In the genomic region with DNA sequence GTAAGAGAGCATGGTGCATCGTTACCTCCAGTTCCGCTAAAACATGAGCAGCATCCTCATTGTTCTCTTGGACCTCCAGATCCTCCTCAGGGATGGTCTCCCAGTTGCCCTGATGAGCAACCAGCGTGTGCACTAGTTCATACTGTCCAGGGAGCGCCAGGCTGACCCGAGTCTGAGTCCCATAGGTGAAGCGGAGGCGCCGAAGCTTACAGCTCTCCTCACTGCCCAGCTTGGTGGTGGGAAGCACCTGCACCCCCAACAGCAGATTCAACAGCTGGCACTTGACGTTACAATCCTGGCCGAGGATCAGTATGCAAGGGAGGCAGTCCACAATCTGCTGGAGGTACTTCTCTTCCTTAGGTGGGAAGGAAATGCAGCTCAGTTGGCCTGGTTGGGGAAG, we compare ENCODE assay signal across 16 cellular contexts. TPM values are rescaled to one million over a fixed set of nuclear protein-coding genes. Genes with fewer than 3 reads are reported as not detected.
DNase-seq lines count a peak whose midpoint lies in the region; ATAC-seq and TF ChIP-seq lines count a peak whose summit lies in the region.
"Had no signal": no experiment of that assay in that cellular context is flagged by ENCODE, and none has a peak within 500 bp of the region (broad histone marks: within the 10 kb centered on the region; RNA-seq: fewer than 3 reads in every experiment).

No MANE protein-coding gene starts in this region.

- peaks cover 81% of the 10 kb centered on the region for H3K4me1 Mint-ChIP-seq in stimulated activated naive CD8-positive, alpha-beta T cell treated with anti-CD3 and anti-CD28 coated beads, Interleukin-15, Interleukin-2, amounts not matched to agents 100 ng/mL and 50 ng/mL, for 24 hours (ENCODE audit: low read depth)
- H3K4me1 Mint-ChIP-seq in T-helper 17 cell = peaks cover 44% of the 10 kb centered on the region

- no peaks in the 10 kb centered on the region for H3K27me3 Mint-ChIP-seq in stimulated activated naive CD8-positive, alpha-beta T cell treated with anti-CD3 and anti-CD28 coated beads, Interleukin-15, Interleukin-2, amounts not matched to agents 100 ng/mL and 50 ng/mL, for 24 hours
- H3K27me3 Mint-ChIP-seq in T-helper 17 cell = no peaks in the 10 kb centered on the region
- H3K27me3 Mint-ChIP-seq: CD8-positive, alpha-beta memory T cell had no signal

- no peaks in the 10 kb centered on the region for H3K9me3 ChIP-seq in T-helper 17 cell (ENCODE audit: control insufficient read depth, low read length, poor library complexity, severe bottlenecking)
- H3K9me3 ChIP-seq in iPS-15b (ENCODE audit: control insufficient read depth, insufficient read depth, low read length) = no peaks in the 10 kb centered on the region
- no peaks in the 10 kb centered on the region for H3K9me3 ChIP-seq in ovary
- H3K9me3 ChIP-seq in right atrium auricular region = no peaks in the 10 kb centered on the region
- H3K9me3 ChIP-seq: BLaER1 had no signal

- H3K4me3 Mint-ChIP-seq in stimulated activated naive CD8-positive, alpha-beta T cell treated with anti-CD3 and anti-CD28 coated beads, Interleukin-15, Interleukin-2, amounts not matched to agents 100 ng/mL and 50 ng/mL, for 24 hours = no peak overlapping the region
- no peak overlapping the region for H3K4me3 Mint-ChIP-seq in T-helper 17 cell
- H3K4me3 Mint-ChIP-seq: CD8-positive, alpha-beta memory T cell had no signal

- H3K9ac ChIP-seq in iPS-15b (ENCODE audit: low read depth, low read length) = peak overlapping the region; percentile 32
- H3K9ac ChIP-seq: BLaER1 had no signal

- H3K36me3 ChIP-seq in iPS-15b (ENCODE audit: control insufficient read depth, insufficient read depth, low read length) = no peaks in the 10 kb centered on the region
- H3K36me3 ChIP-seq in ovary = no peaks in the 10 kb centered on the region
- H3K36me3 ChIP-seq in right atrium auricular region = peaks cover 10% of the 10 kb centered on the region

- no peak for DNase-seq in stimulated activated naive CD8-positive, alpha-beta T cell treated with anti-CD3 and anti-CD28 coated beads, Interleukin-15, Interleukin-2, amounts not matched to agents 100 U/mL and 50 U/mL, for 24 hours
- DNase-seq in T-helper 17 cell (no peak), ovary (no peak), right atrium auricular region (ENCODE audit: low spot score) (no peak)
- DNase-seq: CD8-positive, alpha-beta memory T cell; EL; NCI-H1105; NCI-H510A; RPMI8226; SHP77 treated with DMSO at 0.1 percent for 48 hours had no signal

- no peaks in the 10 kb centered on the region for H3K9me3 Mint-ChIP-seq in stimulated activated naive CD8-positive, alpha-beta T cell treated with anti-CD3 and anti-CD28 coated beads, Interleukin-15, Interleukin-2, amounts not matched to agents 100 ng/mL and 50 ng/mL, for 24 hours
- H3K9me3 Mint-ChIP-seq: CD8-positive, alpha-beta memory T cell had no signal

- H3K27me3 ChIP-seq in iPS-15b (ENCODE audit: control insufficient read depth, insufficient read depth, low read length) = no peaks in the 10 kb centered on the region
- H3K27me3 ChIP-seq in ovary = no peaks in the 10 kb centered on the region
- no peaks in the 10 kb centered on the region for H3K27me3 ChIP-seq in right atrium auricular region
- H3K27me3 ChIP-seq: BLaER1 had no signal

- WGBS in ovary, 3 donors = 79 to 86% (median 80%) methylated on average over 10 of the region's 10 CpGs

- TF ChIP-seq EP300 in ovary (IDR thresholded peaks at IDR 0.05) = no peak

- H3K4me3 ChIP-seq in iPS-15b (ENCODE audit: low read depth, low read length) (no peak overlapping the region), ovary (no peak overlapping the region), right atrium auricular region (no peak overlapping the region)
- H3K4me3 ChIP-seq: BLaER1, GM12878 had no signal

- peaks cover 51% of the 10 kb centered on the region for H3K36me3 Mint-ChIP-seq in stimulated activated naive CD8-positive, alpha-beta T cell treated with anti-CD3 and anti-CD28 coated beads, Interleukin-15, Interleukin-2, amounts not matched to agents 100 ng/mL and 50 ng/mL, for 24 hours (ENCODE audit: low read depth)
- peaks cover 5% of the 10 kb centered on the region for H3K36me3 Mint-ChIP-seq in T-helper 17 cell (ENCODE audit: low read depth)

- no peak for TF ChIP-seq CTCF in ovary (IDR thresholded peaks at IDR 0.05)
- no peak for TF ChIP-seq CTCF in right atrium auricular region (IDR thresholded peaks at IDR 0.05)

- intact Hi-C loops in ovary (cut with DNase I) = no loop called here

- no peak for ATAC-seq in stimulated activated naive CD8-positive, alpha-beta T cell treated with anti-CD3 and anti-CD28 coated beads, Interleukin-15, Interleukin-2, amounts not matched to agents 100 U/mL and 50 U/mL, for 24 hours
- no peak for ATAC-seq in T-helper 17 cell
- no peak for ATAC-seq in GM21390 (IDR thresholded peaks at IDR 0.05; ENCODE audit: unreplicated experiment)
- ATAC-seq: GM12878, SK-N-SH treated with all-trans-retinoic acid at 6 μM for 48 hours had no signal

- H3K27ac Mint-ChIP-seq in stimulated activated naive CD8-positive, alpha-beta T cell treated with anti-CD3 and anti-CD28 coated beads, Interleukin-15, Interleukin-2, amounts not matched to agents 100 ng/mL and 50 ng/mL, for 24 hours = peak overlapping the region; percentile 71
- peak overlapping the region; percentile 69 for H3K27ac Mint-ChIP-seq in T-helper 17 cell

- H3K4me1 ChIP-seq in iPS-15b (ENCODE audit: control insufficient read depth, insufficient read depth, low read length) (peaks cover 50% of the 10 kb centered on the region), ovary (ENCODE audit: insufficient read depth) (peaks cover 15% of the 10 kb centered on the region), right atrium auricular region (peaks cover 0 to 24% of the 10 kb centered on the region in 2 donors)

- H3K27ac ChIP-seq in ovary (no peak overlapping the region), right atrium auricular region (no peak overlapping the region)
- H3K27ac ChIP-seq: BLaER1 had no signal

- TF ChIP-seq POLR2A in ovary (IDR thresholded peaks at IDR 0.05) = no peak

RNA-seq across cellular contexts. Expression of a gene that starts 24.1 kb away (rescaled TPM):
- total RNA-seq in T-helper 17 cell (10 to 100 TPM; 10.5 to 13.5 TPM), ovary (10 to 100 TPM in 6 of 7 donors, 1 to 10 TPM in 1; 8.8 to 20.0 (median 18.0) TPM), right atrium auricular region (1 to 10 TPM; 6.7 to 8.9 TPM)
- polyA plus RNA-seq in ovary = 10 to 100 TPM; 10.7 to 18.8 TPM

RNA-seq across cellular contexts. Expression of a gene that starts 40.3 kb away (rescaled TPM):
- total RNA-seq in T-helper 17 cell (10 to 100 TPM in 1 of 2 donors, under 1 TPM in 1; 0.65 to 10.2 TPM), ovary (10 to 100 TPM in 1 of 7 donors, 1 to 10 TPM in 6; 2.6 to 10.1 (median 7.8) TPM), right atrium auricular region (10 to 100 TPM in 1 of 2 donors, 1 to 10 TPM in 1; 8.5 to 11.9 TPM)
- 10 to 100 TPM in 1 of 2 donors, 1 to 10 TPM in 1; 2.3 to 11.0 TPM for polyA plus RNA-seq in ovary
